8 cellular contexts compared by ENCODE assay signal in the genomic region with DNA sequence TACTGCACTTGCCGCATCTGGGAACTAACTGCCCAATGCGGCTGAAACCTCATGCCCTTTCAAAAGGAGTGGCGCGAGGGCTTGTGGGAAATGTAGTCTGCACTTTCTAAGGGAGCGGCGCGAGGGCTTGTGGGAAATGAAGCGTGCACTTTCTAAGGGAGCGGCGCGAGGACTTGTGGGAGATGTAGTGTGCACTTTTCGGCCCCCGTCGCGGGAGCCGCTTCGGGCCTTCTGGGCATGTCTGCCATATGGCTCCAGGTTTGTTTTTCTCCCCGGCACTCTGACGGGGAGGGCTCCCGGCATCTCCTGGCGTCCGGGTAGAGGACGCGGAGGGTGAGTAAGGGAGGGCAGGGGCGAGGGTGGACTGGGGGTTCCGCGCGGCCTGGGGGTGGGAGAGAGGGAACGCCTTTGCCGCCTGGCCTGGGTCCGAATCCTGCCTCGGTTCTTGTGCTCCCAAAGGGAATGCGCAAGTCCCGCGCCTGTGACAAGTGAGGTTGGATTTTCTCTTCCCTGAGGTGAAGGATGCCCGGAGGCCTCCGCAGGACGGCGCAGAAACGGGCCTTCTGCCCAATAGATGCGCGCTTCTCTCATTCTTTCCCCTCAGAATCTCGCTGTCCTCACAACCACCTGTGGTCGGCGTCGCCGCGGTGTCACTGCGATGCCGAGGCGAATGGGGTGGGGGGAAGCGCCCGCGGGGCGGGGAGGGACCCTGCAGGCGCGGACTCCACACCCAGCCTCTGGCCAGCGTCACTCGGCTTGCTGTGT. TPM values are rescaled to one million over a fixed set of nuclear protein-coding genes. Genes with fewer than 3 reads are reported as not detected.
DNase-seq lines count a peak whose midpoint lies in the region; ATAC-seq lines count a peak whose summit lies in the region.

Gene ZNF37A, plus strand, starts transcription at position 180 of the 765 bp plus-strand sequence. CDS start 2,281 bp downstream, outside the sequence.

- H3K4me3 Mint-ChIP-seq in IgD-negative memory B cell, result peak within 1 kb of the TSS; percentile 92 to 95 (median 93)

- H3K36me3 Mint-ChIP-seq in IgD-negative memory B cell, result peaks cover 20% of the 10 kb centered on the region

- H3K27ac ChIP-seq in epithelial cell of prostate, result peak within 1 kb of the TSS; percentile 55

- peak; percentile 96 for ATAC-seq in GM21529 (IDR thresholded peaks at IDR 0.05; ENCODE audit: unreplicated experiment)

- H3K27ac Mint-ChIP-seq in IgD-negative memory B cell, result peak within 1 kb of the TSS; percentile 36 to 96 (median 94)

- peaks cover 16 to 18% (median 18%) of the 10 kb centered on the region in 3 donors for H3K4me1 Mint-ChIP-seq in IgD-negative memory B cell

- H3K27me3 Mint-ChIP-seq in IgD-negative memory B cell, result no peaks in the 10 kb centered on the region

- DNase-seq in DMS 273 treated with DMSO at 0.1 percent for 48 hours (lab: John Stamatoyannopoulos, UW), result peak; percentile 86
- peak; percentile 50 for DNase-seq in OCI-M2 (lab: John Stamatoyannopoulos, UW; ENCODE audit: unreplicated experiment)
- peak; percentile 83 for DNase-seq in activated T-cell treated with anti-CD3 and anti-CD28 coated beads for 4 hours
- DNase-seq in epithelial cell of prostate (ENCODE audit: low read depth, low spot score), result peak; percentile 90
- peak; percentile 93 for DNase-seq in mucosa of gallbladder (ENCODE audit: low spot score)
- DNase-seq in stimulated activated CD8-positive, alpha-beta memory T cell treated with anti-CD3 and anti-CD28 coated beads, Interleukin-4, amount 100 ng/mL, for 4 hours (ENCODE audit: low read depth in 2 of 2, low spot score in 1 of 2), result peak; percentile 78 to 83

- peaks cover 0 to 14% (median 2%) of the 10 kb centered on the region in 3 donors for H3K9me3 Mint-ChIP-seq in IgD-negative memory B cell

RNA-seq across cellular contexts. Expression of gene ZNF37A, which starts in this region (rescaled TPM):
- 6.2 TPM for polyA plus RNA-seq in IgD-negative memory B cell
- 19.5 TPM for total RNA-seq in mucosa of gallbladder

Comparison
In these comparisons a context has a peak if more than half of its experiments do, and no peak if none do; other contexts are left out.
1. Peak in every context shown above with its lines: DNase-seq, ATAC-seq and H3K27ac ChIP-seq.